ENCODE assay signal across 8 cellular contexts in the genomic region with DNA sequence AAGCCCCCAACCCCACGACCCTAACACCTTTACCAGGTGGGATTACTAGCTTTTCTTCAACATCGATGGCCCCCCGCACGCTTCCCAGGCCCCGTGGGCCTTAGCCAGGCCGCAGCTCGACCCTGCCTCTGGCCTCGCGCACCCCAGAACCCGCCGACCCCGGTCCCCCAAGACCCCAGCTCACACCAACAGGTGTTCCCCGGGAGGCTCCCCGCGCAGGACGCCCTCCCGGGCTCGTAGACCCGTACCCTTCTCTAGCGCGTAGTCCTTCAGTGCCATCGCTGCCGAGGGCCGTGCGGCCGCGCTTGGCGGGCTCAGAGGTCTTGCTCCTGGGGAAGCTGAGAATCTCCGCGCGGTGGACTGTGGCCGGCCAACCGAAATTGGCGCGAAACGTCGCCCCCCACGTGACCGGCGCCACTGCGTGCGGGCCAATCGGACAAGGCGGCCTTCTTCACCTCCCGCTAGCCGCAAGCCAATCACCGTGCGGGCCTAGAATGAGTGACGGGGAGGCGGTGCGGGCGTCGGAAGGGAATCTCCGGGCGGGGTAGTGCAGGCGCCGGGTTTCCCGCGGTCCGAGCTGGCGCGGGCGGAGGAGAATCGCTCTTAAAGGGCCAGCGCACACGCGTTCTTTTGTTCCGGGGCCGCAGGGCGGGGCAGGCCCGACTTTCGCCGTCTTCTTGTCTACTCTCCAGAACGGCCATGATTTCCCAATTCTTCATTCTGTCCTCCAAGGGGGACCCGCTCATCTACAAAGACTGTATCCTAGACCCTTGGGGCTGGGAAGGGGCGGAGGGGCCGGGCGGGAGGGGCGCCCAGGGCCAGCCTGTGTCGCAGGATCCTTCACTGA. TPM values are rescaled to one million over a fixed set of nuclear protein-coding genes. Genes with fewer than 3 reads are reported as not detected.
A peak's percentile ranks its signal among the peaks of the same experiment; 100 is the strongest.
DNase-seq lines count a peak whose midpoint lies in the region; ATAC-seq and TF ChIP-seq lines count a peak whose summit lies in the region.

A gene with protein sequence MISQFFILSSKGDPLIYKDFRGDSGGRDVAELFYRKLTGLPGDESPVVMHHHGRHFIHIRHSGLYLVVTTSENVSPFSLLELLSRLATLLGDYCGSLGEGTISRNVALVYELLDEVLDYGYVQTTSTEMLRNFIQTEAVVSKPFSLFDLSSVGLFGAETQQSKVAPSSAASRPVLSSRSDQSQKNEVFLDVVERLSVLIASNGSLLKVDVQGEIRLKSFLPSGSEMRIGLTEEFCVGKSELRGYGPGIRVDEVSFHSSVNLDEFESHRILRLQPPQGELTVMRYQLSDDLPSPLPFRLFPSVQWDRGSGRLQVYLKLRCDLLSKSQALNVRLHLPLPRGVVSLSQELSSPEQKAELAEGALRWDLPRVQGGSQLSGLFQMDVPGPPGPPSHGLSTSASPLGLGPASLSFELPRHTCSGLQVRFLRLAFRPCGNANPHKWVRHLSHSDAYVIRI (plus strand): TSS at position 628 of the 847 bp plus-strand sequence. CDS start 72 bp downstream, at position 700.
A gene (minus strand): TSS at position 382 of the 847 bp plus-strand sequence. CDS start 103 bp downstream, at position 279.

- peaks cover 38% of the 10 kb centered on the region for H3F3A ChIP-seq in DOHH2 (ENCODE audit: control insufficient read depth, insufficient read depth)
- H3F3A ChIP-seq in GM23338 (replicated peaks; ENCODE audit: low read depth) = peaks cover 46% of the 10 kb centered on the region

- POLR2A ChIA-PET in naive thymus-derived CD8-positive, alpha-beta T cell (lab: Charles Lee) = interaction anchor here (0.6 to 6.9 kb wide), 25 partner anchors 11 to 1995 kb away, joined by 3 to 252 read pairs (median 6); a partner anchor contains a TSS

- H3K27ac ChIP-seq in DOHH2 (ENCODE audit: low read depth, low read length) = peak within 1 kb of the TSS; percentile 97
- H3K27ac ChIP-seq in GM23338 (ENCODE audit: low read depth) = peak within 1 kb of the TSS; percentile 100

- H3K36me3 Mint-ChIP-seq in GM23338 (ENCODE audit: low read depth) = peaks cover 76% of the 10 kb centered on the region
- H3K36me3 Mint-ChIP-seq in naive thymus-derived CD8-positive, alpha-beta T cell = peaks cover 4 to 38% (median 22%) of the 10 kb centered on the region in 3 donors

- H3K9me2 ChIP-seq in DOHH2 (replicated peaks; ENCODE audit: control insufficient read depth, low read length) (no peaks in the 10 kb centered on the region), GM23338 (ENCODE audit: insufficient read depth) (no peaks in the 10 kb centered on the region)

- ATAC-seq in GM23338 = peak; percentile 83
- peak; percentile 86 to 87 for ATAC-seq in naive thymus-derived CD8-positive, alpha-beta T cell

- DNase-seq in GM23338 (ENCODE audit: low spot score) (peak; percentile 99), LHCN-M2 (ENCODE audit: low read depth) (peak; percentile 100), RPMI8226 (peak; percentile 100), fibroblast of gingiva (ENCODE audit: low read depth) (peak; percentile 100)
- peak; percentile 90 to 95 for DNase-seq in activated T-helper 1 cell treated with anti-CD3 and anti-CD28 coated beads, Interleukin-2, amount 50 U/mL, for 16 hours (ENCODE audit: low read depth in 1 of 2, low spot score in 1 of 2)
- DNase-seq in naive thymus-derived CD8-positive, alpha-beta T cell = peak; percentile 90 to 97 (median 94)
- DNase-seq in stimulated activated naive CD4-positive, alpha-beta T cell (lab: John Stamatoyannopoulos, UW) = peak; percentile 88 to 95 (median 91)

- TF ChIP-seq CTCF in DOHH2 (IDR thresholded peaks at IDR 0.05; ENCODE audit: low read depth, low read length, poor library complexity, severe bottlenecking) (no peak), GM23338 (conservative IDR thresholded peaks at IDR 0.05; ENCODE audit: low read depth in 2 of 2) (no peak)

- H3K79me2 ChIP-seq in DOHH2 (ENCODE audit: control insufficient read depth, low read length) (peaks cover 57% of the 10 kb centered on the region), GM23338 (replicated peaks; ENCODE audit: insufficient read depth) (peaks cover 57% of the 10 kb centered on the region)

- H3K4me3 ChIP-seq in DOHH2 (ENCODE audit: low read length) (peak within 1 kb of the TSS; percentile 99), GM23338 (peak within 1 kb of the TSS; percentile 100)

- H4K20me1 ChIP-seq in DOHH2 (ENCODE audit: control insufficient read depth, insufficient read depth, low read depth, low read length) (peaks cover 29% of the 10 kb centered on the region), GM23338 (replicated peaks; ENCODE audit: insufficient read depth) (peaks cover 33% of the 10 kb centered on the region)

- H2AFZ ChIP-seq in GM23338 = peak within 1 kb of the TSS; percentile 66; the same call in 1 of the 2 replicates

- no peaks in the 10 kb centered on the region for H3K27me3 ChIP-seq in DOHH2 (ENCODE audit: control insufficient read depth, low read length)
- H3K27me3 ChIP-seq in GM23338 (ENCODE audit: insufficient read depth) = no peaks in the 10 kb centered on the region

- H3K4me1 Mint-ChIP-seq in GM23338 = peaks cover 36% of the 10 kb centered on the region
- peaks cover 22 to 45% (median 42%) of the 10 kb centered on the region in 4 donors for H3K4me1 Mint-ChIP-seq in naive thymus-derived CD8-positive, alpha-beta T cell

- peaks cover 76% of the 10 kb centered on the region for H3K36me3 ChIP-seq in DOHH2 (ENCODE audit: control insufficient read depth, low read length)
- H3K36me3 ChIP-seq in GM23338 (ENCODE audit: insufficient read depth) = peaks cover 39% of the 10 kb centered on the region

- H3K4me1 ChIP-seq in DOHH2 (ENCODE audit: control insufficient read depth, low read length) (peaks cover 28% of the 10 kb centered on the region), GM23338 (ENCODE audit: insufficient read depth) (peaks cover 13% of the 10 kb centered on the region)

- no peaks in the 10 kb centered on the region for H3K9me3 ChIP-seq in DOHH2 (ENCODE audit: control insufficient read depth, insufficient read depth, low read length)

- H3K27ac Mint-ChIP-seq in GM23338 = peak within 1 kb of the TSS; percentile 99
- peak within 1 kb of the TSS; percentile 93 to 99 (median 97) for H3K27ac Mint-ChIP-seq in naive thymus-derived CD8-positive, alpha-beta T cell

- H3K4me2 ChIP-seq in DOHH2 (ENCODE audit: low read length) = peak within 1 kb of the TSS; percentile 92
- peak within 1 kb of the TSS; percentile 100 for H3K4me2 ChIP-seq in GM23338

- H3K4me3 Mint-ChIP-seq in GM23338 = peak within 1 kb of the TSS; percentile 95
- H3K4me3 Mint-ChIP-seq in naive thymus-derived CD8-positive, alpha-beta T cell = peak within 1 kb of the TSS; percentile 91 to 97 (median 95)

- peaks cover 5% of the 10 kb centered on the region; the same call in 2 of the 3 replicates for H3K9me3 Mint-ChIP-seq in GM23338
- no peaks in the 10 kb centered on the region for H3K9me3 Mint-ChIP-seq in naive thymus-derived CD8-positive, alpha-beta T cell

- peaks cover 52% of the 10 kb centered on the region for H3K27me3 Mint-ChIP-seq in GM23338 (ENCODE audit: insufficient read depth, low read depth, poor library complexity)
- no peaks in the 10 kb centered on the region for H3K27me3 Mint-ChIP-seq in naive thymus-derived CD8-positive, alpha-beta T cell

TF ChIP-seq in GM23338, 12 proteins besides CTCF, POLR2A, EP300 and RAD21:
- TF ChIP-seq STAT1 (IDR thresholded peaks at IDR 0.05; ENCODE audit: unreplicated experiment) = no peak
- TF ChIP-seq POLR2AphosphoS5 (IDR thresholded peaks at IDR 0.05; ENCODE audit: low read depth) = peak; percentile 80
- peak; percentile 62 for TF ChIP-seq CREB1 (CRISPR knock-in tag; IDR thresholded peaks at IDR 0.05; ENCODE audit: low read depth)

RNA-seq across cellular contexts. Expression of the first gene that starts in this region (rescaled TPM):
- total RNA-seq in GM23338 (2014; rRNA removed; shearing (Covaris generic)) = 12.2 and 13.3 TPM in 2 replicates
- 9.5 and 14.4 TPM in 2 replicates for polyA plus RNA-seq in GM23338 (2016; fragmentation: Nextera tagmentation; extraction: Ambion mirVana)
- total RNA-seq in LHCN-M2 (2014; rRNA removed) = 53.1 and 59.9 TPM in 2 replicates
- polyA plus RNA-seq in LHCN-M2 (2012) = 37.7 TPM
- 10 to 100 TPM in 1 of 2 experiments, 1 to 10 TPM in 1; 7.5 to 10.9 TPM for total RNA-seq in naive thymus-derived CD8-positive, alpha-beta T cell
- polyA plus RNA-seq in naive thymus-derived CD8-positive, alpha-beta T cell = 1 to 10 TPM; 1.7 to 3.6 (median 2.3) TPM

RNA-seq across cellular contexts. Expression of the second gene that starts in this region (rescaled TPM):
- total RNA-seq in GM23338 (2014; rRNA removed; shearing (Covaris generic)) = 285 TPM in 2 replicates
- polyA plus RNA-seq in GM23338 (2016; fragmentation: Nextera tagmentation; extraction: Ambion mirVana) = 140 and 144 TPM in 2 replicates
- total RNA-seq in LHCN-M2 (2014; rRNA removed) = 283 and 290 TPM in 2 replicates
- polyA plus RNA-seq in LHCN-M2 (2012) = 149 TPM
- total RNA-seq in naive thymus-derived CD8-positive, alpha-beta T cell = 100 to 1,000 TPM; 159 to 161 TPM
- polyA plus RNA-seq in naive thymus-derived CD8-positive, alpha-beta T cell = 10 to 100 TPM; 28.7 to 46.6 (median 40.1) TPM

Comparison
In these comparisons a context has a peak if more than half of its experiments do, and no peak if none do; other contexts are left out.
1. Peak in every context shown above with its lines: DNase-seq, ATAC-seq, H3K4me3 ChIP-seq and H3K27ac ChIP-seq.